Comparison of ENCODE assay signal across 12 cellular contexts in the genomic region with DNA sequence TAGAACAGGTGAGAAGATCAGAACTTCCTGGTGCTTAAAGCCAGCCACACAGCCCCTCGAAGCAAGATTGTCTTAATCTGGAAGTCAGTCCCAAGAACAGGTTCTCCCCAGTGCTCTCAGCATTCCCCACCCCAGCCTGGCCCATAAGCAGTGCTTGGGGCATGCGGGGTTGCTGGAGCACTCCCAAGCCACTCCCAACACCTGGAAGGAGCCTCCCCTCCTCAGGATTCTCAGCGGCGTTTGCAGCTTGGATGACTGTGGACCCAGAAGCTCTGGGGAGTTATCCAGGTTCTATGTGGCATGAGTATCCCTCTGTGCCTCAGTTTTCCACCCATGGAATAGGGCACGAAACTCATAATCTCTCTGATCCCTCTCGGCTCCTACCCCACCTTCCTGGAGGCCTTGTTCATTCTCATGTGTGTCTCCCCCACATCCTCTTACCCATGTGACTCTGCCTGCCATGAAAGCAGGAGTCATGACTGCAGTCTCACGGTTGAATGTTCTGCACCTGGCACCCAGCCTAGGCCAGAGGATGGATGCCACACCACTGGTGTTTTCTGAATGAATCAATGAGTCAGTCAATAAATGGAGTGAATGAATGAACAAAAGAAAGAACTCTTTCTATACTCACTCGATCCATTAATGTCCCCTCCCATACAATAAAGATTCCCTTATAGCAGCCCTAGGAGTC. TPM values are rescaled to one million over a fixed set of nuclear protein-coding genes. Genes with fewer than 3 reads are reported as not detected.
DNase-seq lines count a peak whose midpoint lies in the region; ATAC-seq and TF ChIP-seq lines count a peak whose summit lies in the region.
"Had no signal": no experiment of that assay in that cellular context is flagged by ENCODE, and none has a peak within 500 bp of the region (broad histone marks: within the 10 kb centered on the region; RNA-seq: fewer than 3 reads in every experiment).

No MANE protein-coding gene starts in this region.

- H3K36me3 ChIP-seq in ascending aorta, result no peaks in the 10 kb centered on the region
- no peaks in the 10 kb centered on the region for H3K36me3 ChIP-seq in stomach smooth muscle (ENCODE audit: control insufficient read depth in 2 of 2, insufficient read depth in 2 of 2, low read length in 2 of 2)
- no peaks in the 10 kb centered on the region for H3K36me3 ChIP-seq in colonic mucosa

- no peak overlapping the region for H3K4me3 ChIP-seq in ascending aorta
- H3K4me3 ChIP-seq in stomach smooth muscle (ENCODE audit: low read length in 2 of 2), result no peak overlapping the region
- H3K4me3 ChIP-seq in colonic mucosa, result no peak overlapping the region

- H3K9ac ChIP-seq in stomach smooth muscle (ENCODE audit: low read length in 2 of 2) (no peak overlapping the region), colonic mucosa (ENCODE audit: low read depth in 2 of 2, low read length in 2 of 2) (no peak overlapping the region)

- no peak for ATAC-seq in left ventricle myocardium superior
- ATAC-seq: activated CD4-positive, alpha-beta T cell treated with anti-CD3 and anti-CD28 coated beads for 36 hours had no signal

- H3K27me3 ChIP-seq in ascending aorta, result no peaks in the 10 kb centered on the region
- H3K27me3 ChIP-seq in stomach smooth muscle (ENCODE audit: control insufficient read depth in 1 of 2, insufficient read depth in 2 of 2, low read length in 2 of 2), result no peaks in the 10 kb centered on the region
- H3K27me3 ChIP-seq in colonic mucosa, result no peaks in the 10 kb centered on the region

- intact Hi-C loops in ascending aorta (cut with DNase I) (loop anchor here (5.0 kb wide), 2 partner anchors 42 to 62 kb away; no protein-coding TSS in a partner anchor), left ventricle myocardium superior (cut with micrococcal nuclease) (no loop called here), colonic mucosa (cut with DNase I) (no loop called here)

- peaks cover 8% of the 10 kb centered on the region for H3K9me3 Mint-ChIP-seq in HFFc6

- DNase-seq in HFFc6, result peak; percentile 34
- DNase-seq in ascending aorta (ENCODE audit: low spot score in 2 of 2), result peak in 1 of 2 donors; percentile 3
- peak; percentile 23 for DNase-seq in left ventricle myocardium superior
- no peak for DNase-seq in globus pallidus (ENCODE audit: low spot score)
- DNase-seq in colonic mucosa, result no peak
- DNase-seq in NCI-H82 (lab: John Stamatoyannopoulos, UW), result no peak
- no peak for DNase-seq in NCI-H128 (lab: John Stamatoyannopoulos, UW; ENCODE audit: unreplicated experiment)
- DNase-seq: activated CD4-positive, alpha-beta T cell treated with anti-CD3 and anti-CD28 coated beads for 36 hours; activated naive CD4-positive, alpha-beta T cell treated with anti-CD3 and anti-CD28 coated beads, Interleukin-2, amount 50 U/mL, for 16 hours; Karpas-422 had no signal

- no peaks in the 10 kb centered on the region; the same call in 1 of the 2 replicates for H3K27me3 Mint-ChIP-seq in HFFc6 (ENCODE audit: insufficient read depth)
- H3K27me3 Mint-ChIP-seq: activated CD4-positive, alpha-beta T cell treated with anti-CD3 and anti-CD28 coated beads for 36 hours had no signal

- H3K4me1 ChIP-seq in ascending aorta, result peaks cover 21 to 36% of the 10 kb centered on the region in 2 donors
- peaks cover 46% of the 10 kb centered on the region for H3K4me1 ChIP-seq in stomach smooth muscle (ENCODE audit: control insufficient read depth, insufficient read depth, low read length)
- H3K4me1 ChIP-seq in colonic mucosa, result peaks cover 20% of the 10 kb centered on the region

- H3K27ac Mint-ChIP-seq in HFFc6, result peak overlapping the region; percentile 60; the same call in 1 of the 2 replicates
- H3K27ac Mint-ChIP-seq: activated CD4-positive, alpha-beta T cell treated with anti-CD3 and anti-CD28 coated beads for 36 hours had no signal

- no peaks in the 10 kb centered on the region for H3K9me3 ChIP-seq in ascending aorta
- peaks cover 3 to 6% of the 10 kb centered on the region in 2 donors for H3K9me3 ChIP-seq in stomach smooth muscle (ENCODE audit: control insufficient read depth in 2 of 2, low read length in 2 of 2)
- H3K9me3 ChIP-seq in colonic mucosa, result no peaks in the 10 kb centered on the region

- H3K4me1 Mint-ChIP-seq in HFFc6 (ENCODE audit: low read depth), result peaks cover 70% of the 10 kb centered on the region

- H3K4me3 Mint-ChIP-seq in HFFc6, result no peak overlapping the region
- H3K4me3 Mint-ChIP-seq: activated CD4-positive, alpha-beta T cell treated with anti-CD3 and anti-CD28 coated beads for 36 hours had no signal

- H3K27ac ChIP-seq in ascending aorta (peak overlapping the region; percentile 35), stomach smooth muscle (ENCODE audit: low read length) (peak overlapping the region; percentile 31), colonic mucosa (no peak overlapping the region)

- H3K36me3 Mint-ChIP-seq in HFFc6 (ENCODE audit: low read depth), result peaks cover 4% of the 10 kb centered on the region

- TF ChIP-seq CTCF in HFFc6 (IDR thresholded peaks at IDR 0.05), result no peak
- no peak for TF ChIP-seq CTCF in ascending aorta (IDR thresholded peaks at IDR 0.05)
- TF ChIP-seq CTCF in colonic mucosa (IDR thresholded peaks at IDR 0.05), result no peak

RNA-seq across cellular contexts. Expression of a gene that starts 33.4 kb away (rescaled TPM):
- total RNA-seq in HFFc6 (2021; fragmentation: NEBNext Ultra II Directional; extraction: Animal tissue kit (Norgen Biotek cat#: 25700)), result under 1 TPM in 5 of 6 experiments, not detected in 1; 0.07 to 0.14 (median 0.09) TPM
- not detected for total RNA-seq in ascending aorta
- total RNA-seq in left ventricle myocardium superior, result not detected
- under 1 TPM in 1 of 2 donors, not detected in 1; 0.12 TPM for total RNA-seq in colonic mucosa
- total RNA-seq: activated CD4-positive, alpha-beta T cell treated with anti-CD3 and anti-CD28 coated beads for 36 hours; subcutaneous adipose tissue had no signal

Comparison
In these comparisons a context has a peak if more than half of its experiments do, and no peak if none do; other contexts are left out.
1. DNase-seq: peak in HFFc6 (single experiment) and left ventricle myocardium superior (single experiment); none in globus pallidus (single experiment), colonic mucosa (single experiment), NCI-H82 (single experiment) and NCI-H128 (single experiment).